Comparison of ENCODE assay signal across 1 cellular context in genomic region chr18:62524443-62525200, GRCh38.
TF ChIP-seq lines count a peak whose summit lies in the region.

No MANE protein-coding gene starts in this region.

TF ChIP-seq in K562, 482 proteins besides CTCF, POLR2A, EP300 and RAD21 (continued from another document):
- TF ChIP-seq RNF219 (CRISPR knock-in tag; IDR thresholded peaks at IDR 0.05), result no peak
- TF ChIP-seq TFAP4 (CRISPR knock-in tag; IDR thresholded peaks at IDR 0.05; ENCODE audit: borderline replicate concordance), result peak; percentile 32; the same call in 1 of the 2 replicates
- peak; percentile 92 to 97 for TF ChIP-seq UBTF (IDR thresholded peaks at IDR 0.05; ENCODE audit: borderline replicate concordance in 1 of 2, low read depth in 2 of 2, low read length in 2 of 2)
- TF ChIP-seq ETS1 (conservative IDR thresholded peaks at IDR 0.05; ENCODE audit: control insufficient read depth, low read depth, low read length), result 0 out of 2 replicates have a peak, but pooled peaks have one; percentile 26
- no peak for TF ChIP-seq ZNF668 (CRISPR knock-in tag; IDR thresholded peaks at IDR 0.05)
- TF ChIP-seq RBFOX2 (IDR thresholded peaks at IDR 0.05; ENCODE audit: low read depth, low read length), result peak; percentile 58; the same call in 1 of the 2 replicates
- peak; percentile 21 for TF ChIP-seq TBP (optimal IDR thresholded peaks at IDR 0.05; ENCODE audit: low read depth, low read length)
- no peak for TF ChIP-seq RBM34 (IDR thresholded peaks at IDR 0.05; ENCODE audit: borderline replicate concordance, insufficient read depth, low read length)
- TF ChIP-seq POLR3G (IDR thresholded peaks at IDR 0.05; ENCODE audit: extremely low read depth, insufficient read length, insufficient replicate concordance), result no peak
- no peak for TF ChIP-seq STAT5A (IDR thresholded peaks at IDR 0.05; ENCODE audit: borderline replicate concordance, low read length)
- peak; percentile 18; the same call in 1 of the 2 replicates for TF ChIP-seq MTA3 (IDR thresholded peaks at IDR 0.05; ENCODE audit: borderline replicate concordance)
- peak; percentile 71 for TF ChIP-seq POLR2G (IDR thresholded peaks at IDR 0.05; ENCODE audit: low read depth, low read length)
- 0 out of 4 replicates have a peak, but pooled peaks of 1 of the 2 experiments have one; percentile 19 for TF ChIP-seq SIN3A (IDR thresholded peaks at IDR 0.05; ENCODE audit: borderline replicate concordance in 2 of 2, control insufficient read depth in 1 of 2, low read depth in 2 of 2, low read length in 2 of 2)
- peak in 1 of 2 experiments; percentile 3 for TF ChIP-seq E2F6 (IDR thresholded peaks at IDR 0.05; ENCODE audit: borderline replicate concordance in 1 of 2, extremely low read depth in 1 of 2, insufficient read depth in 1 of 2, insufficient read length in 1 of 2, low read depth in 1 of 2, low read length in 1 of 2, poor library complexity in 1 of 2, severe bottlenecking in 1 of 2)
- no peak for TF ChIP-seq FOS (IDR thresholded peaks at IDR 0.05; ENCODE audit: extremely low read depth, insufficient read length)
- no peak for TF ChIP-seq SP2 (IDR thresholded peaks at IDR 0.05; ENCODE audit: extremely low read depth, low read depth, low read length, poor library complexity, severe bottlenecking)
- TF ChIP-seq ZBTB1 (CRISPR knock-in tag; IDR thresholded peaks at IDR 0.05; ENCODE audit: borderline replicate concordance, low read depth), result no peak
